In the genomic region with DNA sequence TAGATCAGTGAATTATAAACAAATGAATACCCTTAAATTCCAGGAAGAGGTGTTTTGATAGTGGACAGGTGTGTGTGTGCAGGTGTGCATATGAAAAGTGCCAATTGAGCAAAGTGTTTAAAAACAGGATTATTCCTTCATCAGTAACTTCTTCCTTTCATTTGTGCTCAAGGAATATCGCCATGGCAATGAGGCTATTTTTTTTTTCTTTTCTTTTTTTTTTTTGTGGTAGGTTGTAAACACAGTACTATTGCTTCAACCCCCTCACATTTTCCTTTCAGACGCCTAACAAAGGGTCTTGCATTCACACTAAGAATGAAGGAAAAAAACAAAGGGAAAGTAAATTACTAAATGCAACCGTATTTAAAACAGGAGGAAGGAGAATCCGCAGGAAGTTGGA, we compare ENCODE assay signal across 11 cellular contexts. TPM values are rescaled to one million over a fixed set of nuclear protein-coding genes. Genes with fewer than 3 reads are reported as not detected.
DNase-seq lines count a peak whose midpoint lies in the region; ATAC-seq and TF ChIP-seq lines count a peak whose summit lies in the region.
"Had no signal": no experiment of that assay in that cellular context is flagged by ENCODE, and none has a peak within 500 bp of the region (broad histone marks: within the 10 kb centered on the region; RNA-seq: fewer than 3 reads in every experiment).

No MANE protein-coding gene starts in this region.

- DNase-seq in activated CD8-positive, alpha-beta T cell treated with anti-CD3 and anti-CD28 coated beads, Interleukin-2, amount 10 ng/mL, durations not matched to agents 7 days and 5 days, result no peak
- DNase-seq in iPS DF 6.9 (ENCODE audit: low read depth, low spot score) (no peak), smooth muscle cell (lab: John Stamatoyannopoulos, UW; ENCODE audit: unreplicated experiment) (no peak), medulla oblongata (ENCODE audit: extremely low spot score) (no peak)
- DNase-seq in stimulated activated CD4-positive, alpha-beta T cell treated with anti-CD3 and anti-CD28 coated beads, Interleukin-2, amount 100 ng/mL, for 48 hours, result no peak
- DNase-seq: activated CD4-positive, alpha-beta T cell treated with anti-CD3 and anti-CD28 coated beads for 4 hours; NCI-H82 had no signal

- H3K4me1 ChIP-seq in HUES48 (ENCODE audit: control insufficient read depth, insufficient read depth, low read length) (peaks cover 23% of the 10 kb centered on the region), iPS DF 6.9 (ENCODE audit: control insufficient read depth, insufficient read depth, low read length) (no peaks in the 10 kb centered on the region; the same call in none of the 2 replicates), smooth muscle cell (ENCODE audit: low read depth) (peaks cover 14% of the 10 kb centered on the region)

- H3K4me2 ChIP-seq in smooth muscle cell, result no peak overlapping the region

- H3K27me3 Mint-ChIP-seq in activated CD8-positive, alpha-beta T cell treated with anti-CD3 and anti-CD28 coated beads, Interleukin-2, amount 10 ng/mL, durations not matched to agents 7 days and 5 days (ENCODE audit: low read depth), result no peaks in the 10 kb centered on the region

- peaks cover 12% of the 10 kb centered on the region for H3F3A ChIP-seq in smooth muscle cell (ENCODE audit: low read depth)

- H3K27me3 ChIP-seq in HUES48 (ENCODE audit: control insufficient read depth, insufficient read depth, low read length) (no peaks in the 10 kb centered on the region), iPS DF 6.9 (ENCODE audit: control insufficient read depth, insufficient read depth, low read length) (no peaks in the 10 kb centered on the region), smooth muscle cell (ENCODE audit: low read depth) (no peaks in the 10 kb centered on the region)

- H3K9me3 ChIP-seq in HUES48 (ENCODE audit: control insufficient read depth, insufficient read depth, low read length) (no peaks in the 10 kb centered on the region), iPS DF 6.9 (ENCODE audit: control insufficient read depth, insufficient read depth, low read length) (no peaks in the 10 kb centered on the region), smooth muscle cell (replicated peaks; ENCODE audit: low read depth) (no peaks in the 10 kb centered on the region)

- H3K9ac ChIP-seq in HUES48 (ENCODE audit: low read depth, low read length), result peak overlapping the region; percentile 7; the same call in 1 of the 2 replicates
- H3K9ac ChIP-seq in smooth muscle cell (ENCODE audit: low read depth), result peak overlapping the region; percentile 46

- H3K4me3 ChIP-seq in HUES48 (ENCODE audit: low read depth, low read length), result 0 out of 2 replicates have a peak overlapping the region, but pooled peaks have one; percentile 28
- H3K4me3 ChIP-seq in iPS DF 6.9 (ENCODE audit: low read length), result no peak overlapping the region
- H3K4me3 ChIP-seq in smooth muscle cell, result no peak overlapping the region
- H3K4me3 ChIP-seq: lung had no signal

- H3K27ac ChIP-seq in HUES48 (ENCODE audit: low read depth, low read length) (peak overlapping the region; percentile 67), iPS DF 6.9 (ENCODE audit: low read length) (peak overlapping the region; percentile 42), smooth muscle cell (ENCODE audit: low read depth) (peak overlapping the region; percentile 57)

- H3K4me3 Mint-ChIP-seq in activated CD8-positive, alpha-beta T cell treated with anti-CD3 and anti-CD28 coated beads, Interleukin-2, amount 10 ng/mL, durations not matched to agents 7 days and 5 days, result peak overlapping the region; percentile 86

- H3K36me3 ChIP-seq in HUES48 (ENCODE audit: control insufficient read depth, insufficient read depth, low read length), result no peaks in the 10 kb centered on the region
- H3K36me3 ChIP-seq in iPS DF 6.9 (ENCODE audit: control insufficient read depth, insufficient read depth, low read length), result no peaks in the 10 kb centered on the region; the same call in 1 of the 2 replicates
- no peaks in the 10 kb centered on the region for H3K36me3 ChIP-seq in smooth muscle cell (ENCODE audit: low read depth)

- peaks cover 20% of the 10 kb centered on the region for H3K36me3 Mint-ChIP-seq in activated CD8-positive, alpha-beta T cell treated with anti-CD3 and anti-CD28 coated beads, Interleukin-2, amount 10 ng/mL, durations not matched to agents 7 days and 5 days (ENCODE audit: low read depth)

- H4K20me1 ChIP-seq in smooth muscle cell (ENCODE audit: low read depth), result peaks cover 5% of the 10 kb centered on the region

- no peak for ATAC-seq in activated CD8-positive, alpha-beta T cell treated with anti-CD3 and anti-CD28 coated beads, Interleukin-2, amount 10 ng/mL, durations not matched to agents 7 days and 5 days
- ATAC-seq in HG03196 (IDR thresholded peaks at IDR 0.05; ENCODE audit: unreplicated experiment) (no peak), HG02571 (IDR thresholded peaks at IDR 0.05; ENCODE audit: unreplicated experiment) (no peak)

- H3K79me2 ChIP-seq in smooth muscle cell (ENCODE audit: low read depth), result peaks cover 7% of the 10 kb centered on the region

- POLR2A ChIA-PET in activated CD8-positive, alpha-beta T cell treated with anti-CD3 and anti-CD28 coated beads, Interleukin-2, amount 10 ng/mL, durations not matched to agents 7 days and 5 days (lab: Charles Lee), result interaction anchor here (3.4 kb wide), 1 partner anchor 161 kb away, joined by 17 read pairs; a partner anchor contains a TSS

- WGBS in iPS DF 6.9 (ENCODE audit: insufficient coverage, insufficient read length), result no CpG with 5 or more reads among the region's 4 CpGs
- WGBS in smooth muscle cell (ENCODE audit: low lambda C conversion rate), result 56% methylated on average over 4 of the region's 4 CpGs

- TF ChIP-seq CTCF in smooth muscle cell (IDR thresholded peaks at IDR 0.05; ENCODE audit: borderline replicate concordance, insufficient read depth, poor library complexity, severe bottlenecking), result no peak

- peaks cover 53% of the 10 kb centered on the region for H3K4me1 Mint-ChIP-seq in activated CD8-positive, alpha-beta T cell treated with anti-CD3 and anti-CD28 coated beads, Interleukin-2, amount 10 ng/mL, durations not matched to agents 7 days and 5 days (ENCODE audit: low read depth)

- peak overlapping the region; percentile 52 for H3K27ac Mint-ChIP-seq in activated CD8-positive, alpha-beta T cell treated with anti-CD3 and anti-CD28 coated beads, Interleukin-2, amount 10 ng/mL, durations not matched to agents 7 days and 5 days

- CTCF ChIA-PET in activated CD8-positive, alpha-beta T cell treated with anti-CD3 and anti-CD28 coated beads, Interleukin-2, amount 10 ng/mL, durations not matched to agents 7 days and 5 days (lab: Charles Lee), result interaction anchor here (0.6 to 2.8 kb wide), 5 partner anchors 8 to 241 kb away, joined by 3 to 17 read pairs (median 3); a partner anchor contains a TSS

- H3K9me3 Mint-ChIP-seq in activated CD8-positive, alpha-beta T cell treated with anti-CD3 and anti-CD28 coated beads, Interleukin-2, amount 10 ng/mL, durations not matched to agents 7 days and 5 days (ENCODE audit: insufficient read depth), result no peaks in the 10 kb centered on the region

- H2AFZ ChIP-seq in smooth muscle cell (ENCODE audit: low read depth), result no peak overlapping the region

RNA-seq across cellular contexts. Expression of a gene that starts 2.0 kb away (rescaled TPM):
- 10 to 100 TPM; 84.6 to 87.1 TPM for total RNA-seq in activated CD8-positive, alpha-beta T cell treated with anti-CD3 and anti-CD28 coated beads, Interleukin-2, amount 10 ng/mL, durations not matched to agents 7 days and 5 days
- total RNA-seq in smooth muscle cell, result 33.6 and 43.1 TPM in 2 replicates
- 30.7 and 36.7 TPM in 2 replicates for polyA plus RNA-seq in smooth muscle cell

RNA-seq across cellular contexts. Expression of a gene that starts 10.2 kb away (rescaled TPM):
- 10 to 100 TPM; 75.6 to 75.7 TPM for total RNA-seq in activated CD8-positive, alpha-beta T cell treated with anti-CD3 and anti-CD28 coated beads, Interleukin-2, amount 10 ng/mL, durations not matched to agents 7 days and 5 days
- total RNA-seq in smooth muscle cell, result 52.6 and 59.5 TPM in 2 replicates
- polyA plus RNA-seq in smooth muscle cell, result 61.2 and 71.6 TPM in 2 replicates

RNA-seq across cellular contexts. Expression of a gene that starts 10.5 kb away (rescaled TPM):
- 1 to 10 TPM; 3.0 to 3.1 TPM for total RNA-seq in activated CD8-positive, alpha-beta T cell treated with anti-CD3 and anti-CD28 coated beads, Interleukin-2, amount 10 ng/mL, durations not matched to agents 7 days and 5 days
- total RNA-seq in smooth muscle cell, result 0.63 and 0.94 TPM in 2 replicates
- 0.19 and 1.0 TPM in 2 replicates for polyA plus RNA-seq in smooth muscle cell

RNA-seq across cellular contexts. Expression of a gene that starts 18.8 kb away (rescaled TPM):
- total RNA-seq in activated CD8-positive, alpha-beta T cell treated with anti-CD3 and anti-CD28 coated beads, Interleukin-2, amount 10 ng/mL, durations not matched to agents 7 days and 5 days, result 100 to 1,000 TPM; 123 to 128 TPM
- total RNA-seq in smooth muscle cell, result 62.0 and 91.2 TPM in 2 replicates
- polyA plus RNA-seq in smooth muscle cell, result 73.6 and 81.6 TPM in 2 replicates

RNA-seq across cellular contexts. Expression of a gene that starts 30.0 kb away (rescaled TPM):
- total RNA-seq in activated CD8-positive, alpha-beta T cell treated with anti-CD3 and anti-CD28 coated beads, Interleukin-2, amount 10 ng/mL, durations not matched to agents 7 days and 5 days, result 100 to 1,000 TPM; 114 to 115 TPM
- total RNA-seq in smooth muscle cell, result 31.9 and 60.8 TPM in 2 replicates
- polyA plus RNA-seq in smooth muscle cell, result 76.9 and 80.8 TPM in 2 replicates
